8 cellular contexts compared by ENCODE assay signal in genomic region chr7:124929467-124930172, GRCh38. TPM values are rescaled to one million over a fixed set of nuclear protein-coding genes. Genes with fewer than 3 reads are reported as not detected.
A peak's percentile ranks its signal among the peaks of the same experiment; 100 is the strongest.
DNase-seq lines count a peak whose midpoint lies in the region; ATAC-seq and TF ChIP-seq lines count a peak whose summit lies in the region.

Gene POT1, minus strand, starts transcription at chr7:124929825. Its CDS starts 32,652 bp downstream, at chr7:124897173.

- no peak for TF ChIP-seq CTCF in CD8-positive, alpha-beta T cell (IDR thresholded peaks at IDR 0.05)
- no peak for TF ChIP-seq CTCF in lower lobe of right lung (IDR thresholded peaks at IDR 0.05)

- peak; percentile 96 for ATAC-seq in CD8-positive, alpha-beta T cell
- ATAC-seq in GM19467 (IDR thresholded peaks at IDR 0.05; ENCODE audit: unreplicated experiment) = peak; percentile 100
- peak; percentile 100 for ATAC-seq in lower lobe of right lung

- DNase-seq in CD8-positive, alpha-beta T cell = peak; percentile 93 to 97 (median 96)
- DNase-seq in HS-27A (ENCODE audit: low read depth) = peak; percentile 88
- peak; percentile 87 for DNase-seq in NK-92 (lab: John Stamatoyannopoulos, UW; ENCODE audit: unreplicated experiment)
- peak; percentile 94 to 95 for DNase-seq in activated CD8-positive, alpha-beta memory T cell treated with anti-CD3 and anti-CD28 coated beads for 1 hour (ENCODE audit: extremely low read depth in 1 of 2, low read depth in 1 of 2)
- peak; percentile 96 for DNase-seq in effector CD4-positive, alpha-beta T cell
- peak; percentile 99 for DNase-seq in lower lobe of right lung
- peak; percentile 97 for DNase-seq in stimulated activated CD4-positive, alpha-beta T cell treated with anti-CD3 and anti-CD28 coated beads, TNF-alpha, amount 100 ng/mL, for 24 hours (ENCODE audit: low read depth in 3 of 3)

- H3K4me1 ChIP-seq in CD8-positive, alpha-beta T cell (ENCODE audit: insufficient read depth, low read length) = peaks cover 13% of the 10 kb centered on the region
- H3K4me1 ChIP-seq in lower lobe of right lung = peaks cover 5% of the 10 kb centered on the region

- H3K9me3 ChIP-seq in CD8-positive, alpha-beta T cell (ENCODE audit: low read length) = no peaks in the 10 kb centered on the region
- H3K9me3 ChIP-seq in lower lobe of right lung = no peaks in the 10 kb centered on the region

- peak within 1 kb of the TSS; percentile 56 for H3K4me3 ChIP-seq in CD8-positive, alpha-beta T cell (ENCODE audit: low read depth, low read length)
- peak within 1 kb of the TSS; percentile 71 for H3K4me3 ChIP-seq in lower lobe of right lung

- H3K4me3 Mint-ChIP-seq in CD8-positive, alpha-beta T cell = peak within 1 kb of the TSS; percentile 93

- peak within 1 kb of the TSS; percentile 60 for H3K27ac ChIP-seq in CD8-positive, alpha-beta T cell (ENCODE audit: low read depth, low read length)
- peak within 1 kb of the TSS; percentile 83 for H3K27ac ChIP-seq in lower lobe of right lung

- CTCF ChIA-PET in CD8-positive, alpha-beta T cell (lab: Charles Lee) = interaction anchor here (0.8 to 1.3 kb wide), 2 partner anchors 11 to 1188 kb away, joined by 3 read pairs; no protein-coding TSS in a partner anchor

- no peaks in the 10 kb centered on the region for H3K9me3 Mint-ChIP-seq in CD8-positive, alpha-beta T cell

- H3K27me3 ChIP-seq in CD8-positive, alpha-beta T cell (ENCODE audit: insufficient read depth, low read length) = no peaks in the 10 kb centered on the region
- no peaks in the 10 kb centered on the region for H3K27me3 ChIP-seq in lower lobe of right lung (ENCODE audit: low read depth)

- peak within 1 kb of the TSS; percentile 93 for H3K27ac Mint-ChIP-seq in CD8-positive, alpha-beta T cell

- intact Hi-C loops in CD8-positive, alpha-beta T cell (cut with DNase I, micrococcal nuclease) = loop anchor here (2.0 to 5.0 kb wide), 3 partner anchors 1181 to 1397 kb away; partner anchors contain the start of genes NDUFA5 (in 2 of the 2) and WASL (in 1 of the 2)
- intact Hi-C loops in lower lobe of right lung (cut with DNase I) = no loop called here

- H3K27me3 Mint-ChIP-seq in CD8-positive, alpha-beta T cell (ENCODE audit: low read depth) = no peaks in the 10 kb centered on the region

- peaks cover 52% of the 10 kb centered on the region for H3K4me1 Mint-ChIP-seq in CD8-positive, alpha-beta T cell (ENCODE audit: low read depth)

- POLR2A ChIA-PET in CD8-positive, alpha-beta T cell (lab: Charles Lee) = interaction anchor here (1.0 to 2.3 kb wide), 3 partner anchors 9 to 1181 kb away, joined by 4 to 9 read pairs (median 5); partner anchors contain the start of gene WASL

- no peaks in the 10 kb centered on the region for H3K36me3 ChIP-seq in CD8-positive, alpha-beta T cell (ENCODE audit: insufficient read depth, low read length)
- H3K36me3 ChIP-seq in lower lobe of right lung = peaks cover 9% of the 10 kb centered on the region

- H3K36me3 Mint-ChIP-seq in CD8-positive, alpha-beta T cell = peaks cover 30% of the 10 kb centered on the region

RNA-seq across cellular contexts. Expression of gene POT1, which starts in this region (rescaled TPM):
- total RNA-seq in CD8-positive, alpha-beta T cell = 10 to 100 TPM in 1 of 2 experiments, 1 to 10 TPM in 1; 8.4 to 16.7 TPM
- 19.4 TPM for total RNA-seq in lower lobe of right lung

Comparison
In these comparisons a context has a peak if more than half of its experiments do, and no peak if none do; other contexts are left out.
1. Peak in every context shown above with its lines: DNase-seq, ATAC-seq, H3K4me3 ChIP-seq and H3K27ac ChIP-seq.